15 cellular contexts compared by ENCODE assay signal in the genomic region with DNA sequence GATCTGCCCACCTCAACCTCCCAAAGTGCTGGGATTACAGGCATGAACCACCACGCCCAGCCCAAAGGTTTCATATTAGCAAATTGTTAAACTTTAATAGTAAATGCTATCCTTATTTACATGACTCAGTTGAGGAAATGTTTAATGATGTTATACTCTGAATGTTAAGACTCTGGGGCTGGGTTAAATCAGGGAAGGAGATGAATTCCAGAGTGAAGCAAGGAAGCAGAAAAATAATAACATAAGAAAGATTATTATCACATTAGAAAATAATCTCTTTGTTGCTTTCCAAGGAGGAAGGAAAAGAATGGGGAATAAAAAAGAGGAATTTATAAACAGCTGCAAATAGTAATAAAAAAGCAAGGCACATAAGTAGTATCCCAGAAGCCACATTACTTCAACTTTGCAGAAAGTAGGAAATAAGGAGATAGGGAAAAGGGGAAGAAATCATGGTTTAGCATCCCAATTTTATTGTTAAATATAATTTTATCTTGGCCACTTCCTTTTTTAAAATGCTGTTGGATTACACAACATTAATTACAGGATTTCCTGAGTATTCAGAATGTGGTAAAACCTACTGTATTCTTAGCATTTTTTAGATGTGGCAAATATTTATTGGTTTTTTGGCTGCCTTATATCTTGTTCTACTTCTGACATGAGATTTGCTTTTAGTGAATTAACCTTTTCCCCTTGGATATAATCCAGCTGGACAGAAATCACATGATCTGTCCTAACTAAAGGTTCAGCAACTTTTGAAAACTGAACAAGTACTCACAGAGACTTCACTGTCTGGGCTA.
DNase-seq lines count a peak whose midpoint lies in the region; ATAC-seq, FAIRE-seq and TF ChIP-seq lines count a peak whose summit lies in the region.
"Had no signal": no experiment of that assay in that cellular context is flagged by ENCODE, and none has a peak within 500 bp of the region (broad histone marks: within the 10 kb centered on the region; RNA-seq: fewer than 3 reads in every experiment).

No MANE protein-coding gene starts in this region.

- TF ChIP-seq CTCF in right lobe of liver (IDR thresholded peaks at IDR 0.05) (no peak), HepG2 (CRISPR knock-in tag; IDR thresholded peaks at IDR 0.05) (no peak), RWPE1 (conservative IDR thresholded peaks at IDR 0.05; ENCODE audit: low read depth) (no peak)

- TF ChIP-seq RAD21 in HepG2 (CRISPR knock-in tag; IDR thresholded peaks at IDR 0.05), result no peak

- FAIRE-seq in HepG2 (lab: Jason Lieb, UNC), result no peak
- FAIRE-seq in GM12891 (lab: Jason Lieb, UNC), result no peak
- FAIRE-seq: A204.1 had no signal

- CTCF ChIA-PET in HepG2 (lab: Yijun Ruan, JAX; ENCODE audit: low intra/inter-chr PET ratio, low total read pairs) (no interaction called here), RWPE1 (lab: Yijun Ruan, JAX) (no interaction called here)

- in situ Hi-C loops in HepG2 (cut with HindIII; ENCODE audit: extremely low pct_ligation_motif_present, low pct_unique_long_range_greater_than_20kb), result no loop called here

- H3K4me2 ChIP-seq in HepG2 (ENCODE audit: low read depth, low read length), result no peak overlapping the region

- TF ChIP-seq POLR2A in right lobe of liver (IDR thresholded peaks at IDR 0.05) (no peak), HepG2 (IDR thresholded peaks at IDR 0.05; ENCODE audit: insufficient read depth in 1 of 2, low read depth in 2 of 2, low read length in 2 of 2) (no peak), GM12891 (IDR thresholded peaks at IDR 0.05; ENCODE audit: low read depth, low read length) (no peak)

- no peak overlapping the region for H2AFZ ChIP-seq in HepG2 (ENCODE audit: low read length)

- POLR2A ChIA-PET in HepG2 (lab: Yijun Ruan, JAX) (no interaction called here), RWPE1 (lab: Yijun Ruan, JAX; ENCODE audit: low non-redundant PET) (no interaction called here)

- TF ChIP-seq EP300 in HepG2 (IDR thresholded peaks at IDR 0.05; ENCODE audit: low read depth in 2 of 2, low read length in 2 of 2) (no peak), HepG2 (CRISPR knock-in tag; IDR thresholded peaks at IDR 0.05; ENCODE audit: borderline replicate concordance) (no peak)

- H3K27me3 ChIP-seq in right lobe of liver, result no peaks in the 10 kb centered on the region
- H3K27me3 ChIP-seq in HepG2 (ENCODE audit: control insufficient read depth in 1 of 2, insufficient read depth in 2 of 2, low read length in 2 of 2), result no peaks in the 10 kb centered on the region
- H3K27me3 ChIP-seq: cardiac muscle cell had no signal

- DNase-seq in right lobe of liver (no peak), HepG2 (ENCODE audit: low spot score) (no peak), RWPE1 (ENCODE audit: low spot score) (no peak), fibroblast of peridontal ligament (ENCODE audit: extremely low read depth) (peak; percentile 50), T1000 (lab: John Stamatoyannopoulos, UW) (no peak), DMS53 treated with DMSO at 0.1 percent for 48 hours (lab: John Stamatoyannopoulos, UW; ENCODE audit: unreplicated experiment) (no peak), GM12891 (ENCODE audit: insufficient read length, low spot score) (no peak)
- DNase-seq: activated naive CD4-positive, alpha-beta T cell; mesendoderm; NCI-H187 treated with DMSO at 0.1 percent for 48 hours; NCI-H82; stimulated activated CD4-positive, alpha-beta T cell treated with anti-CD3 and anti-CD28 coated beads, Interleukin-12 subunit alpha, Interleukin-12 subunit beta, amount 100 ng/mL, for 4 hours had no signal

- no peaks in the 10 kb centered on the region for H4K20me1 ChIP-seq in HepG2 (ENCODE audit: insufficient read depth, low read length)

- H3K4me1 ChIP-seq in right lobe of liver (peaks cover 0 to 10% (median 0%) of the 10 kb centered on the region in 4 donors), HepG2 (ENCODE audit: insufficient read depth, low read length) (no peaks in the 10 kb centered on the region)

- intact Hi-C loops in right lobe of liver (cut with DNase I) (no loop called here), HepG2 (cut with micrococcal nuclease; ENCODE audit: unreplicated experiment) (no loop called here)

- H3K4me3 ChIP-seq in right lobe of liver (no peak overlapping the region), HepG2 (replicated peaks in 1 of 3; ENCODE audit: insufficient read depth in 1 of 3, low read depth in 2 of 3, low read length in 3 of 3) (no peak overlapping the region)
- H3K4me3 ChIP-seq: cardiac muscle cell had no signal

- H3K27ac ChIP-seq in right lobe of liver, result no peak overlapping the region
- no peak overlapping the region for H3K27ac ChIP-seq in HepG2 (ENCODE audit: extremely low read length, insufficient read depth, low read length)
- peak overlapping the region; percentile 43; the same call in 1 of the 2 replicates for H3K27ac ChIP-seq in RWPE1
- H3K27ac ChIP-seq: cardiac muscle cell had no signal

- WGBS in right lobe of liver (ENCODE audit: insufficient coverage, low coverage, low lambda C conversion rate, missing lambda C conversion rate), result 31% methylated on average over 1 of the region's 1 CpG
- 0% methylated on average over 1 of the region's 1 CpG for WGBS in HepG2 (ENCODE audit: low lambda C conversion rate)

- ATAC-seq in right lobe of liver (peak; percentile 56 to 80 (median 68)), HepG2 (no peak), HG03342 (IDR thresholded peaks at IDR 0.05; ENCODE audit: unreplicated experiment) (no peak)

- H3K9me3 ChIP-seq in right lobe of liver (no peaks in the 10 kb centered on the region), HepG2 (ENCODE audit: low read length) (peaks cover 12% of the 10 kb centered on the region; the same call in 1 of the 2 replicates)

- no peaks in the 10 kb centered on the region for H3K79me2 ChIP-seq in HepG2 (ENCODE audit: insufficient read depth, low read length)

- H3K36me3 ChIP-seq in right lobe of liver (no peaks in the 10 kb centered on the region), HepG2 (replicated peaks in 1 of 2; ENCODE audit: control insufficient read depth in 1 of 2, insufficient read depth in 2 of 2, low read length in 2 of 2) (no peaks in the 10 kb centered on the region)
- H3K36me3 ChIP-seq: cardiac muscle cell had no signal

- no peak overlapping the region for H3K9ac ChIP-seq in HepG2 (ENCODE audit: insufficient read depth, low read depth, low read length)

- no TSS peak for BruUV-seq in HepG2 (replicated peaks; lab: Mats Ljungman, UMichigan)

TF ChIP-seq in HepG2, 621 proteins besides CTCF, POLR2A, EP300 and RAD21:
- no peak for TF ChIP-seq ZBTB7A (CRISPR knock-in tag; IDR thresholded peaks at IDR 0.05)
- TF ChIP-seq ZNF766 (CRISPR knock-in tag; IDR thresholded peaks at IDR 0.05; ENCODE audit: borderline replicate concordance), result no peak
- TF ChIP-seq, protein P1, sequence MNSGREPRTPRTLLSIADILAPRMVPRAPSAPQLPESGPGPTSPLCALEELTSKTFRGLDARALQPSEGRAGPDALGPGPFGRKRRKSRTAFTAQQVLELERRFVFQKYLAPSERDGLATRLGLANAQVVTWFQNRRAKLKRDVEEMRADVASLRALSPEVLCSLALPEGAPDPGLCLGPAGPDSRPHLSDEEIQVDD (CRISPR knock-in tag; IDR thresholded peaks at IDR 0.05; ENCODE audit: borderline replicate concordance), result no peak
- TF ChIP-seq GTF2F1 (IDR thresholded peaks at IDR 0.05; ENCODE audit: low read length), result no peak
- no peak for TF ChIP-seq ZNF7 (CRISPR knock-in tag; IDR thresholded peaks at IDR 0.05)
- TF ChIP-seq, protein P2, sequence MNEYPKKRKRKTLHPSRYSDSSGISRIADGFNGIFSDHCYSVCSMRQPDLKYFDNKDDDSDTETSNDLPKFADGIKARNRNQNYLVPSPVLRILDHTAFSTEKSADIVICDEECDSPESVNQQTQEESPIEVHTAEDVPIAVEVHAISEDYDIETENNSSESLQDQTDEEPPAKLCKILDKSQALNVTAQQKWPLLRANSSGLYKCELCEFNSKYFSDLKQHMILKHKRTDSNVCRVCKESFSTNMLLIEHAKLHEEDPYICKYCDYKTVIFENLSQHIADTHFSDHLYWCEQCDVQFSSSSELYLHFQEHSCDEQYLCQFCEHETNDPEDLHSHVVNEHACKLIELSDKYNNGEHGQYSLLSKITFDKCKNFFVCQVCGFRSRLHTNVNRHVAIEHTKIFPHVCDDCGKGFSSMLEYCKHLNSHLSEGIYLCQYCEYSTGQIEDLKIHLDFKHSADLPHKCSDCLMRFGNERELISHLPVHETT (CRISPR knock-in tag; conservative IDR thresholded peaks at IDR 0.05), result no peak
TF ChIP-seq in HepG2: peak in this region for 0.

TF ChIP-seq in GM12891, 5 proteins besides CTCF, POLR2A, EP300 and RAD21:
- TF ChIP-seq SPI1 (IDR thresholded peaks at IDR 0.05; ENCODE audit: low read depth, low read length) (no peak), PAX5 (IDR thresholded peaks at IDR 0.05; ENCODE audit: insufficient read depth, low read length, severe bottlenecking) (no peak), POU2F2 (IDR thresholded peaks at IDR 0.05; ENCODE audit: low read depth, low read length) (no peak), TAF1 (IDR thresholded peaks at IDR 0.05; ENCODE audit: low read depth, low read length) (no peak), POLR2AphosphoS5 (IDR thresholded peaks at IDR 0.05; ENCODE audit: low read depth, low read length) (no peak)
TF ChIP-seq in GM12891: peak in this region for 0.

Comparison
In these comparisons a context has a peak if more than half of its experiments do, and no peak if none do; other contexts are left out.
1. ATAC-seq: peak in right lobe of liver (4 of 4); none in HepG2 (single experiment) and HG03342 (single experiment).